9 cellular contexts compared by ENCODE assay signal in genomic region chr16:27317738-27318398, GRCh38. TPM values are rescaled to one million over a fixed set of nuclear protein-coding genes. Genes with fewer than 3 reads are reported as not detected.
DNase-seq lines count a peak whose midpoint lies in the region; ATAC-seq and TF ChIP-seq lines count a peak whose summit lies in the region.
"Had no signal": no experiment of that assay in that cellular context is flagged by ENCODE, and none has a peak within 500 bp of the region (broad histone marks: within the 10 kb centered on the region; RNA-seq: fewer than 3 reads in every experiment).

No MANE protein-coding gene starts in this region.

- H3K4me3 ChIP-seq in mucosa of rectum (ENCODE audit: low read length in 2 of 2): peak overlapping the region; percentile 1 to 56

- H3K4me3 Mint-ChIP-seq in activated naive CD8-positive, alpha-beta T cell treated with anti-CD3 and anti-CD28 coated beads, Interleukin-2, amount 10 ng/mL, durations not matched to agents 7 days and 5 days: peak overlapping the region; percentile 93
- H3K4me3 Mint-ChIP-seq in type B pancreatic cell: no peak overlapping the region

- no peak for TF ChIP-seq CTCF in type B pancreatic cell (conservative IDR thresholded peaks at IDR 0.05)

- H3K9me3 Mint-ChIP-seq in activated naive CD8-positive, alpha-beta T cell treated with anti-CD3 and anti-CD28 coated beads, Interleukin-2, amount 10 ng/mL, durations not matched to agents 7 days and 5 days: no peaks in the 10 kb centered on the region
- no peaks in the 10 kb centered on the region for H3K9me3 Mint-ChIP-seq in type B pancreatic cell

- no peaks in the 10 kb centered on the region for H3K27me3 Mint-ChIP-seq in activated naive CD8-positive, alpha-beta T cell treated with anti-CD3 and anti-CD28 coated beads, Interleukin-2, amount 10 ng/mL, durations not matched to agents 7 days and 5 days
- H3K27me3 Mint-ChIP-seq in type B pancreatic cell: peaks cover 24% of the 10 kb centered on the region

- POLR2A ChIA-PET in activated naive CD8-positive, alpha-beta T cell treated with anti-CD3 and anti-CD28 coated beads, Interleukin-2, amount 10 ng/mL, durations not matched to agents 7 days and 5 days (lab: Charles Lee): interaction anchor here (0.6 to 10.0 kb wide), 15 partner anchors 9 to 144 kb away, joined by 3 to 275 read pairs (median 6); partner anchors contain the start of genes IL21R, KDM8 and NSMCE1
- POLR2A ChIA-PET in HEK293T (lab: Yijun Ruan, JAX): no interaction called here

- peak; percentile 78 for DNase-seq in activated effector memory CD4-positive, alpha-beta T cell treated with anti-CD3 and anti-CD28 coated beads, Interleukin-2, amount 50 U/mL, for 16 hours
- DNase-seq in activated effector memory CD4-positive, alpha-beta T cell treated with Interleukin-2 at 50 U/mL for 16 hours: no peak
- no peak for DNase-seq in activated naive CD8-positive, alpha-beta T cell treated with anti-CD3 and anti-CD28 coated beads, Interleukin-2, amount 10 ng/mL, durations not matched to agents 7 days and 5 days
- DNase-seq in type B pancreatic cell (ENCODE audit: extremely low spot score, unreplicated experiment) (no peak), HEK293T (ENCODE audit: extremely low spot score) (no peak), cerebellar nuclear complex (lab: John Stamatoyannopoulos, UW) (no peak), NCI-H524 treated with DMSO at 0.1 percent for 48 hours (lab: John Stamatoyannopoulos, UW) (no peak)
- DNase-seq: NCI-H748 treated with DMSO at 0.1 percent for 48 hours had no signal

- peak overlapping the region; percentile 99 for H3K27ac Mint-ChIP-seq in activated naive CD8-positive, alpha-beta T cell treated with anti-CD3 and anti-CD28 coated beads, Interleukin-2, amount 10 ng/mL, durations not matched to agents 7 days and 5 days
- H3K27ac Mint-ChIP-seq in type B pancreatic cell: peak overlapping the region; percentile 62

- no peaks in the 10 kb centered on the region for H3K9me3 ChIP-seq in mucosa of rectum (ENCODE audit: control insufficient read depth in 2 of 2, low read length in 2 of 2)

- H3K36me3 Mint-ChIP-seq in activated naive CD8-positive, alpha-beta T cell treated with anti-CD3 and anti-CD28 coated beads, Interleukin-2, amount 10 ng/mL, durations not matched to agents 7 days and 5 days: peaks cover 60% of the 10 kb centered on the region
- no peaks in the 10 kb centered on the region for H3K36me3 Mint-ChIP-seq in type B pancreatic cell

- peaks cover 51 to 60% of the 10 kb centered on the region in 2 donors for H3K4me1 ChIP-seq in mucosa of rectum (ENCODE audit: control insufficient read depth in 2 of 2, insufficient read depth in 2 of 2, low read length in 2 of 2)

- ATAC-seq in activated naive CD8-positive, alpha-beta T cell treated with anti-CD3 and anti-CD28 coated beads, Interleukin-2, amount 10 ng/mL, durations not matched to agents 7 days and 5 days (ENCODE audit: low read depth): no peak

- peaks cover 2 to 3% of the 10 kb centered on the region in 2 donors for H3K36me3 ChIP-seq in mucosa of rectum (ENCODE audit: control insufficient read depth in 2 of 2, insufficient read depth in 2 of 2, low read length in 2 of 2)

- CTCF ChIA-PET in HEK293T (lab: Yijun Ruan, JAX): no interaction called here

- H3K9ac ChIP-seq in mucosa of rectum (ENCODE audit: low read depth in 1 of 2, low read length in 2 of 2): peak overlapping the region in 1 of 2 donors; percentile 60

- H3K27me3 ChIP-seq in mucosa of rectum (ENCODE audit: control insufficient read depth in 2 of 2, insufficient read depth in 2 of 2, low read length in 2 of 2): no peaks in the 10 kb centered on the region

- peaks cover 64% of the 10 kb centered on the region for H3K4me1 Mint-ChIP-seq in activated naive CD8-positive, alpha-beta T cell treated with anti-CD3 and anti-CD28 coated beads, Interleukin-2, amount 10 ng/mL, durations not matched to agents 7 days and 5 days
- peaks cover 15% of the 10 kb centered on the region for H3K4me1 Mint-ChIP-seq in type B pancreatic cell (ENCODE audit: unreplicated experiment)

- H3K27ac ChIP-seq in mucosa of rectum (ENCODE audit: low read depth in 2 of 2, low read length in 2 of 2): peak overlapping the region; percentile 27 to 58

TF ChIP-seq in HEK293T, 16 proteins besides CTCF, POLR2A, EP300 and RAD21:
- TF ChIP-seq PKNOX1 (IDR thresholded peaks at IDR 0.05) (no peak), TARDBP (IDR thresholded peaks at IDR 0.05) (no peak), FOXM1 (IDR thresholded peaks at IDR 0.05; ENCODE audit: borderline replicate concordance) (no peak), ARNT (IDR thresholded peaks at IDR 0.05) (no peak), ELF4 (IDR thresholded peaks at IDR 0.05) (no peak), HDGF (IDR thresholded peaks at IDR 0.05; ENCODE audit: borderline replicate concordance) (no peak), NFRKB (IDR thresholded peaks at IDR 0.05) (no peak)
TF ChIP-seq in HEK293T: peak in this region for 0.

RNA-seq across cellular contexts. Expression of gene IL4R, which starts 4.1 kb away (rescaled TPM):
- total RNA-seq in activated naive CD8-positive, alpha-beta T cell treated with anti-CD3 and anti-CD28 coated beads, Interleukin-2, amount 10 ng/mL, durations not matched to agents 7 days and 5 days: 100 to 1,000 TPM; 215 TPM
- total RNA-seq in type B pancreatic cell (ENCODE audit: low replicate concordance): 12.3 and 22.1 TPM in 2 replicates

RNA-seq across cellular contexts. Expression of gene NSMCE1, which starts 49.3 kb away (rescaled TPM):
- total RNA-seq in activated naive CD8-positive, alpha-beta T cell treated with anti-CD3 and anti-CD28 coated beads, Interleukin-2, amount 10 ng/mL, durations not matched to agents 7 days and 5 days: 10 to 100 TPM; 69.0 to 75.6 TPM
- total RNA-seq in type B pancreatic cell (ENCODE audit: low replicate concordance): 27.1 and 33.3 TPM in 2 replicates
